In the genomic region with DNA sequence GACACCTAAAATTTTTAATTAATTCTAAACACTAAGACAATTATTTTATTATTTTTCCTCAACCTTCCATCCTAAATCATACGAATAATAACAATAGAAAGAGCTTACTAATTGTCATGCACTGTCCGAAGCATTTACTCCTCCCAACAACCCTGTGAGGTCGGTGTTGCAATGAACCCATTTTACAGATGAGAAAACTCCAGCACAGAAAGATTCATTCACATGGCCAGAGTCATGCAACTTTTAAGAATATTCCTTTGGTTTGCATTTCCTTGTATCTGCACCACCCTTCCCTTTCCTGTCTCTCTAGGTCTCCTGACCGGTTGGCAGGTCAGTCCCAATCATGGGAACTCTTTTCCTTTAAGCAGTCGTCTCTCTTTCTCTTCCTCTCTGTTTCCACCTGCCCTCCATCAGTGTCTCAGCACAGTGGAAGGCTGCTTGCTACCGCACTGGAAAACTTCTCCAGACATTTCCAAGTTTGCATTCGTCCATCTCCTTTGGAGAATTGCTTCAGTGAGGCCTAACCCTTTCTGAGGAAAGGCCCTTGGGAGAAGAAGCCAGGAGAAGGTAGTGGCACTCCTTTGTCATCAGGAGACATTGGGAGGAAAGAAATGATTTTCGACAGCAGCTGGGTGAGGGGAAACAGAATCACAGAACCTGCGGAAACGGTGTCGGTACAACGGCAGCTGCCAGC, we compare ENCODE assay signal across 8 cellular contexts. TPM values are rescaled to one million over a fixed set of nuclear protein-coding genes. Genes with fewer than 3 reads are reported as not detected.
A peak's percentile ranks its signal among the peaks of the same experiment; 100 is the strongest.
DNase-seq lines count a peak whose midpoint lies in the region; ATAC-seq and TF ChIP-seq lines count a peak whose summit lies in the region.

No MANE protein-coding gene starts in this region.

- peaks cover 9 to 20% of the 10 kb centered on the region in 2 donors for H3K36me3 Mint-ChIP-seq in naive B cell

- no peak for TF ChIP-seq CTCF in left ventricle myocardium inferior (IDR thresholded peaks at IDR 0.05; ENCODE audit: borderline replicate concordance)
- TF ChIP-seq CTCF in body of pancreas (IDR thresholded peaks at IDR 0.05): no peak
- TF ChIP-seq CTCF in vagina (IDR thresholded peaks at IDR 0.05): no peak

- intact Hi-C loops in left ventricle myocardium inferior (cut with micrococcal nuclease): loop anchor here (10.0 kb wide), 1 partner anchor 512 kb away; no protein-coding TSS in a partner anchor
- intact Hi-C loops in left ventricle myocardium superior (cut with micrococcal nuclease): loop anchor here (10.0 kb wide), 1 partner anchor 512 kb away; no protein-coding TSS in a partner anchor
- intact Hi-C loops in body of pancreas (cut with DNase I): no loop called here
- intact Hi-C loops in vagina (cut with DNase I): loop anchor here (10.0 kb wide), 1 partner anchor 122 kb away; no protein-coding TSS in a partner anchor

- TF ChIP-seq POLR2A in body of pancreas (IDR thresholded peaks at IDR 0.05) (no peak), vagina (IDR thresholded peaks at IDR 0.05) (no peak)

- no peak for ATAC-seq in left ventricle myocardium superior
- ATAC-seq in body of pancreas: no peak
- ATAC-seq in naive B cell (ENCODE audit: low read depth in 2 of 2): no peak
- ATAC-seq in HG03460 (IDR thresholded peaks at IDR 0.05; ENCODE audit: unreplicated experiment): no peak

- H3K4me3 Mint-ChIP-seq in naive B cell: peak overlapping the region; percentile 98 to 100 (median 99)

- H3K4me1 ChIP-seq in left ventricle myocardium inferior (peaks cover 12% of the 10 kb centered on the region), body of pancreas (peaks cover 26% of the 10 kb centered on the region), vagina (no peaks in the 10 kb centered on the region)

- H3K27ac ChIP-seq in left ventricle myocardium inferior (replicated peaks): peak overlapping the region; percentile 94
- peak overlapping the region; percentile 88 to 97 (median 93) for H3K27ac ChIP-seq in body of pancreas
- H3K27ac ChIP-seq in vagina: peak overlapping the region; percentile 92

- no peak for DNase-seq in left ventricle myocardium inferior
- DNase-seq in left ventricle myocardium superior: no peak
- DNase-seq in body of pancreas: no peak
- DNase-seq in naive B cell: no peak
- no peak for DNase-seq in vagina (ENCODE audit: extremely low spot score in 2 of 2)
- DNase-seq in NCI-H1092 (lab: John Stamatoyannopoulos, UW): no peak
- DNase-seq in glomerular visceral epithelial cell (ENCODE audit: extremely low spot score): no peak

- H3K9me3 ChIP-seq in left ventricle myocardium inferior (replicated peaks) (no peaks in the 10 kb centered on the region), body of pancreas (no peaks in the 10 kb centered on the region), vagina (no peaks in the 10 kb centered on the region)

- peak overlapping the region; percentile 80 for H3K4me3 ChIP-seq in left ventricle myocardium inferior
- H3K4me3 ChIP-seq in body of pancreas: no peak overlapping the region
- H3K4me3 ChIP-seq in vagina: peak overlapping the region; percentile 49 to 63

- 41 to 74% methylated on average over 12 of the region's 12 CpGs for WGBS in body of pancreas, 2 donors

- H3K27ac Mint-ChIP-seq in naive B cell: peak overlapping the region; percentile 74 to 99 (median 99)

- H3K27me3 Mint-ChIP-seq in naive B cell: peaks cover 0 to 18% (median 0%) of the 10 kb centered on the region in 3 donors

- H3K9me3 Mint-ChIP-seq in naive B cell: peaks cover 0 to 9% (median 5%) of the 10 kb centered on the region in 7 donors

- peaks cover 8% of the 10 kb centered on the region for H3K36me3 ChIP-seq in left ventricle myocardium inferior
- no peaks in the 10 kb centered on the region for H3K36me3 ChIP-seq in body of pancreas (replicated peaks in 1 of 2; ENCODE audit: insufficient read depth in 1 of 2, low read depth in 2 of 2)
- H3K36me3 ChIP-seq in vagina: peaks cover 0 to 4% of the 10 kb centered on the region in 2 donors

- H3K4me1 Mint-ChIP-seq in naive B cell: peaks cover 44 to 72% (median 48%) of the 10 kb centered on the region in 3 donors

- H3K27me3 ChIP-seq in left ventricle myocardium inferior (ENCODE audit: low read depth) (no peaks in the 10 kb centered on the region), body of pancreas (no peaks in the 10 kb centered on the region), vagina (no peaks in the 10 kb centered on the region)

RNA-seq across cellular contexts. Expression of gene TMSB4X, which starts 1.9 kb away (rescaled TPM):
- 955 TPM for total RNA-seq in left ventricle myocardium inferior
- total RNA-seq in left ventricle myocardium superior: 942 TPM
- total RNA-seq in body of pancreas: 1,000 to 10,000 TPM; 1,104 to 1,472 TPM
- polyA plus RNA-seq in naive B cell (ENCODE audit: low read depth in 6 of 6): over 10,000 TPM; 18,491 to 24,142 (median 22,031) TPM
- total RNA-seq in vagina: 3,119 TPM

Comparison
In these comparisons a context has a peak if more than half of its experiments do, and no peak if none do; other contexts are left out.
1. H3K4me3 ChIP-seq: peak in left ventricle myocardium inferior (single experiment) and vagina (2 of 2); none in body of pancreas (0 of 2).
2. Peak in every context shown above with its lines, with median percentiles within 50 percentile points of each other: H3K27ac ChIP-seq.